1 cellular context compared by ENCODE assay signal in the genomic region with DNA sequence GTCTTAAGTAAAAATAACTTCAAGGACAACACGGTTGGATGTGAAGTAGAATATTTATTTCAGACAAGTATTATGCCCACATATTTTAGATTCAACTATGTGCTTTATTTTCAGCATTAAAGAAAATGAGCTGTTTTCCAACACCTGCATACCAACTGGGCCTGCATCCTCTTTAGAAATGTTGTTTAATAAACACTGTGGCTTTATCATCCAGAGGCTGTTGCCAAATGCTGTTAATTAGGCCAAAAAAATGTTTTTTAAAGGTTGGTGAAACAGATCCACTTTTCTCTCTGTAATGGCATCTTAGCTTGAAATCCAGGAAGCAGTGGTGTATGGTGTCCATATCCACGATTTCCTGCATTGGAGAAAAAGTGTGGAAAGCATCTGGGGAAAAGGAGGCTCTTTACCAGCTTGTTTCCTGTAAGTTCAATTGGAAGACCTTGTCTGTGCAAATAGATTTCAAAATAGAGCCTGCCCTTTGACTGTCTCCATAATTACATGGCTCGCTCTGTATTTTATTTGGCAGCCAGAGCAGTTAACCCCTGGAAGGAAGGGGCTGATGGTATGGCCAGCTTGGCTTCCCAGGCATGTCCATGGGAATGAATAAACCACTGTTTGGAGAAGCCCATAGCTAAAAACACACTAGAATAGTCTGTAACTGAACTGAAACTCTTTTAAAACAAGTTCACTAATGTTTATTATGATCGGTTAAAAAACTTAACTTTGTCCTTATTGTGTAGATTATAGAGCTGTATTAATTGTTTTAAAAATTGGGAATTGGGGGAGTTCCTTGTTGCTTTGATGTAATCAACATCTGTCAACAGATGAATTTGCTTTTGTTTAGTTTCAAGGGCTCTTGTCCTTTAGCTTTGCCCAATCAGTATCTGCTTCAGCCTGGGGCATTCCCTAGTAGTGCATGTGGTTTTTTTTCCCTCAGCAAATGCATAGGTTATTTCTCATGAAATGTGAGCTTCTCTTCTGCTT.
A peak's percentile ranks its signal among the peaks of the same experiment; 100 is the strongest.
TF ChIP-seq lines count a peak whose summit lies in the region.

No MANE protein-coding gene starts in this region.

TF ChIP-seq in HepG2, 621 proteins besides CTCF, POLR2A, EP300 and RAD21 (continued from another document and continues in another):
- TF ChIP-seq, protein P1, sequence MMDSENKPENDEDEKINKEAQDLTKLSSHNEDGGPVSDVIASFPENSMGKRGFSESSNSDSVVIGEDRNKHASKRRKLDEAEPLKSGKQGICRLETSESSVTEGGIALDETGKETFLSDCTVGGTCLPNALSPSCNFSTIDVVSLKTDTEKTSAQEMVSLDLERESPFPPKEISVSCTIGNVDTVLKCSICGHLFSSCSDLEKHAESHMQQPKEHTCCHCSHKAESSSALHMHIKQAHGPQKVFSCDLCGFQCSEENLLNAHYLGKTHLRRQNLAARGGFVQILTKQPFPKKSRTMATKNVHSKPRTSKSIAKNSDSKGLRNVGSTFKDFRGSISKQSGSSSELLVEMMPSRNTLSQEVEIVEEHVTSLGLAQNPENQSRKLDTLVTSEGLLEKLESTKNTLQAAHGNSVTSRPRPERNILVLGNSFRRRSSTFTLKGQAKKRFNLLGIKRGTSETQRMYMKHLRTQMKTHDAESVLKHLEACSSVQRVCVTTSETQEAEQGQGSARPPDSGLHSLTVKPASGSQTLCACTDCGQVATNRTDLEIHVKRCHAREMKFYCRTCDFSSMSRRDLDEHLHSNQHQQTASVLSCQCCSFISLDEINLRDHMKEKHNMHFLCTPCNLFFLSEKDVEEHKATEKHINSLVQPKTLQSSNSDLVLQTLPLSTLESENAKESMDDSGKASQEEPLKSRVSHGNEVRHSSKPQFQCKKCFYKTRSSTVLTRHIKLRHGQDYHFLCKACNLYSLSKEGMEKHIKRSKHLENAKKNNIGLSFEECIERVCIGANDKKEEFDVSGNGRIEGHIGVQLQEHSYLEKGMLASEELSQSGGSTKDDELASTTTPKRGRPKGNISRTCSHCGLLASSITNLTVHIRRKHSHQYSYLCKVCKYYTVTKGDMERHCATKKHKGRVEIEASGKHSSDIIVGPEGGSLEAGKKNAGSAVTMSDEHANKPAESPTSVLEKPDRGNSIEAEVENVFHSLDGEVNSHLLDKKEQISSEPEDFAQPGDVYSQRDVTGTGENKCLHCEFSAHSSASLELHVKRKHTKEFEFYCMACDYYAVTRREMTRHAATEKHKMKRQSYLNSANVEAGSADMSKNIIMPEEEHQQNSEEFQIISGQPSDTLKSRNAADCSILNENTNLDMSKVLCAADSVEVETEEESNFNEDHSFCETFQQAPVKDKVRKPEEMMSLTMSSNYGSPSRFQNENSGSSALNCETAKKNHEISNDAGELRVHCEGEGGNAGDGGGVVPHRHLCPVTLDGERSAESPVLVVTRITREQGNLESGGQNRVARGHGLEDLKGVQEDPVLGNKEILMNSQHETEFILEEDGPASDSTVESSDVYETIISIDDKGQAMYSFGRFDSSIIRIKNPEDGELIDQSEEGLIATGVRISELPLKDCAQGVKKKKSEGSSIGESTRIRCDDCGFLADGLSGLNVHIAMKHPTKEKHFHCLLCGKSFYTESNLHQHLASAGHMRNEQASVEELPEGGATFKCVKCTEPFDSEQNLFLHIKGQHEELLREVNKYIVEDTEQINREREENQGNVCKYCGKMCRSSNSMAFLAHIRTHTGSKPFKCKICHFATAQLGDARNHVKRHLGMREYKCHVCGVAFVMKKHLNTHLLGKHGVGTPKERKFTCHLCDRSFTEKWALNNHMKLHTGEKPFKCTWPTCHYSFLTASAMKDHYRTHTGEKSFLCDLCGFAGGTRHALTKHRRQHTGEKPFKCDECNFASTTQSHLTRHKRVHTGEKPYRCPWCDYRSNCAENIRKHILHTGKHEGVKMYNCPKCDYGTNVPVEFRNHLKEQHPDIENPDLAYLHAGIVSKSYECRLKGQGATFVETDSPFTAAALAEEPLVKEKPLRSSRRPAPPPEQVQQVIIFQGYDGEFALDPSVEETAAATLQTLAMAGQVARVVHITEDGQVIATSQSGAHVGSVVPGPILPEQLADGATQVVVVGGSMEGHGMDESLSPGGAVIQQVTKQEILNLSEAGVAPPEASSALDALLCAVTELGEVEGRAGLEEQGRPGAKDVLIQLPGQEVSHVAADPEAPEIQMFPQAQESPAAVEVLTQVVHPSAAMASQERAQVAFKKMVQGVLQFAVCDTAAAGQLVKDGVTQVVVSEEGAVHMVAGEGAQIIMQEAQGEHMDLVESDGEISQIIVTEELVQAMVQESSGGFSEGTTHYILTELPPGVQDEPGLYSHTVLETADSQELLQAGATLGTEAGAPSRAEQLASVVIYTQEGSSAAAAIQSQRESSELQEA (CRISPR knock-in tag; IDR thresholded peaks at IDR 0.05; ENCODE audit: not compliant biosample characterization), result no peak
- TF ChIP-seq, protein P2, sequence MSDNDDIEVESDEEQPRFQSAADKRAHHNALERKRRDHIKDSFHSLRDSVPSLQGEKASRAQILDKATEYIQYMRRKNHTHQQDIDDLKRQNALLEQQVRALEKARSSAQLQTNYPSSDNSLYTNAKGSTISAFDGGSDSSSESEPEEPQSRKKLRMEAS (IDR thresholded peaks at IDR 0.05), result peak; percentile 79
- TF ChIP-seq SP1 (IDR thresholded peaks at IDR 0.05) (no peak), SP1 (CRISPR knock-in tag; IDR thresholded peaks at IDR 0.05) (no peak), TOPORS (CRISPR knock-in tag; IDR thresholded peaks at IDR 0.05) (0 out of 2 replicates have a peak, but pooled peaks have one; percentile 41), RORA (CRISPR knock-in tag; IDR thresholded peaks at IDR 0.05) (no peak), FOXC1 (CRISPR knock-in tag; IDR thresholded peaks at IDR 0.05; ENCODE audit: borderline replicate concordance) (no peak; the same call in 1 of the 2 replicates), ZNF782 (CRISPR knock-in tag; IDR thresholded peaks at IDR 0.05; ENCODE audit: borderline replicate concordance) (no peak), FLYWCH1 (CRISPR knock-in tag; IDR thresholded peaks at IDR 0.05) (no peak), ZNF7 (CRISPR knock-in tag; IDR thresholded peaks at IDR 0.05) (no peak), ZNF556 (CRISPR knock-in tag; IDR thresholded peaks at IDR 0.05; ENCODE audit: borderline replicate concordance) (no peak; the same call in 1 of the 2 replicates), IKZF1 (IDR thresholded peaks at IDR 0.05) (no peak), FOXA3 (CRISPR knock-in tag; IDR thresholded peaks at IDR 0.05) (peak; percentile 92), GTF2F1 (IDR thresholded peaks at IDR 0.05; ENCODE audit: low read length) (no peak), PPARG (CRISPR knock-in tag; conservative IDR thresholded peaks at IDR 0.05) (peak; percentile 94), U2AF1 (optimal IDR thresholded peaks at IDR 0.05; ENCODE audit: low read depth, low read length) (no peak), GABPA (IDR thresholded peaks at IDR 0.05; ENCODE audit: low read depth, low read length) (no peak), GABPA (CRISPR knock-in tag; IDR thresholded peaks at IDR 0.05; ENCODE audit: low read depth) (peak; percentile 58; the same call in 1 of the 2 replicates), SP140L (CRISPR knock-in tag; IDR thresholded peaks at IDR 0.05; ENCODE audit: borderline replicate concordance) (0 out of 2 replicates have a peak, but pooled peaks have one; percentile 86), TBX3 (IDR thresholded peaks at IDR 0.05; ENCODE audit: borderline replicate concordance) (peak; percentile 51; the same call in 1 of the 2 replicates), ZNF136 (CRISPR knock-in tag; IDR thresholded peaks at IDR 0.05; ENCODE audit: low read depth) (no peak), HOXA7 (CRISPR knock-in tag; IDR thresholded peaks at IDR 0.05) (no peak)
- TF ChIP-seq, protein P3, sequence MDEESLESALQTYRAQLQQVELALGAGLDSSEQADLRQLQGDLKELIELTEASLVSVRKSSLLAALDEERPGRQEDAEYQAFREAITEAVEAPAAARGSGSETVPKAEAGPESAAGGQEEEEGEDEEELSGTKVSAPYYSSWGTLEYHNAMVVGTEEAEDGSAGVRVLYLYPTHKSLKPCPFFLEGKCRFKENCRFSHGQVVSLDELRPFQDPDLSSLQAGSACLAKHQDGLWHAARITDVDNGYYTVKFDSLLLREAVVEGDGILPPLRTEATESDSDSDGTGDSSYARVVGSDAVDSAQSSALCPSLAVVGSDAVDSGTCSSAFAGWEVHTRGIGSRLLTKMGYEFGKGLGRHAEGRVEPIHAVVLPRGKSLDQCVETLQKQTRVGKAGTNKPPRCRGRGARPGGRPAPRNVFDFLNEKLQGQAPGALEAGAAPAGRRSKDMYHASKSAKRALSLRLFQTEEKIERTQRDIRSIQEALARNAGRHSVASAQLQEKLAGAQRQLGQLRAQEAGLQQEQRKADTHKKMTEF (CRISPR knock-in tag; IDR thresholded peaks at IDR 0.05), result peak; percentile 95
- TF ChIP-seq, protein P4, sequence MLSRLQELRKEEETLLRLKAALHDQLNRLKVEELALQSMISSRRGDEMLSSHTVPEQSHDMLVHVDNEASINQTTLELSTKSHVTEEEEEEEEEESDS (CRISPR knock-in tag; IDR thresholded peaks at IDR 0.05; ENCODE audit: borderline replicate concordance), result no peak
- TF ChIP-seq, protein P5, sequence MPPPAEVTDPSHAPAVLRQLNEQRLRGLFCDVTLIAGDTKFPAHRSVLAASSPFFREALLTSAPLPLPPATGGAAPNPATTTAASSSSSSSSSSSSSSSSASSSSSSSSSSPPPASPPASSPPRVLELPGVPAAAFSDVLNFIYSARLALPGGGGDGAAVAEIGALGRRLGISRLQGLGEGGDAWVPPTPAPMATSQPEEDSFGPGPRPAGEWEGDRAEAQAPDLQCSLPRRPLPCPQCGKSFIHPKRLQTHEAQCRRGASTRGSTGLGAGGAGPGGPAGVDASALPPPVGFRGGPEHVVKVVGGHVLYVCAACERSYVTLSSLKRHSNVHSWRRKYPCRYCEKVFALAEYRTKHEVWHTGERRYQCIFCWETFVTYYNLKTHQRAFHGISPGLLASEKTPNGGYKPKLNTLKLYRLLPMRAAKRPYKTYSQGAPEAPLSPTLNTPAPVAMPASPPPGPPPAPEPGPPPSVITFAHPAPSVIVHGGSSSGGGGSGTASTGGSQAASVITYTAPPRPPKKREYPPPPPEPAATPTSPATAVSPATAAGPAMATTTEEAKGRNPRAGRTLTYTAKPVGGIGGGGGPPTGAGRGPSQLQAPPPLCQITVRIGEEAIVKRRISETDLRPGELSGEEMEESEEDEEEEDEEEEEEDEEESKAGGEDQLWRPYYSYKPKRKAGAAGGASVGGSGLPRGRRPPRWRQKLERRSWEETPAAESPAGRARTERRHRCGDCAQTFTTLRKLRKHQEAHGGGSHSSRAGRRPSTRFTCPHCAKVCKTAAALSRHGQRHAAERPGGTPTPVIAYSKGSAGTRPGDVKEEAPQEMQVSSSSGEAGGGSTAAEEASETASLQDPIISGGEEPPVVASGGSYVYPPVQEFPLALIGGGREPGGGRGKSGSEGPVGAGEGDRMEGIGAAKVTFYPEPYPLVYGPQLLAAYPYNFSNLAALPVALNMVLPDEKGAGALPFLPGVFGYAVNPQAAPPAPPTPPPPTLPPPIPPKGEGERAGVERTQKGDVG (CRISPR knock-in tag; IDR thresholded peaks at IDR 0.05; ENCODE audit: borderline replicate concordance), result no peak; the same call in 1 of the 2 replicates
- TF ChIP-seq, protein P6, sequence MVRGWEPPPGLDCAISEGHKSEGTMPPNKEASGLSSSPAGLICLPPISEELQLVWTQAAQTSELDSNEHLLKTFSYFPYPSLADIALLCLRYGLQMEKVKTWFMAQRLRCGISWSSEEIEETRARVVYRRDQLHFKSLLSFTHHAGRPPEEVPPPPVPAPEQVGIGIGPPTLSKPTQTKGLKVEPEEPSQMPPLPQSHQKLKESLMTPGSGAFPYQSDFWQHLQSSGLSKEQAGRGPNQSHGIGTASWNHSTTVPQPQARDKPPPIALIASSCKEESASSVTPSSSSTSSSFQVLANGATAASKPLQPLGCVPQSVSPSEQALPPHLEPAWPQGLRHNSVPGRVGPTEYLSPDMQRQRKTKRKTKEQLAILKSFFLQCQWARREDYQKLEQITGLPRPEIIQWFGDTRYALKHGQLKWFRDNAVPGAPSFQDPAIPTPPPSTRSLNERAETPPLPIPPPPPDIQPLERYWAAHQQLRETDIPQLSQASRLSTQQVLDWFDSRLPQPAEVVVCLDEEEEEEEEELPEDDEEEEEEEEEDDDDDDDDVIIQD (CRISPR knock-in tag; IDR thresholded peaks at IDR 0.05; ENCODE audit: low read depth), result peak; percentile 98
- TF ChIP-seq, protein P7, sequence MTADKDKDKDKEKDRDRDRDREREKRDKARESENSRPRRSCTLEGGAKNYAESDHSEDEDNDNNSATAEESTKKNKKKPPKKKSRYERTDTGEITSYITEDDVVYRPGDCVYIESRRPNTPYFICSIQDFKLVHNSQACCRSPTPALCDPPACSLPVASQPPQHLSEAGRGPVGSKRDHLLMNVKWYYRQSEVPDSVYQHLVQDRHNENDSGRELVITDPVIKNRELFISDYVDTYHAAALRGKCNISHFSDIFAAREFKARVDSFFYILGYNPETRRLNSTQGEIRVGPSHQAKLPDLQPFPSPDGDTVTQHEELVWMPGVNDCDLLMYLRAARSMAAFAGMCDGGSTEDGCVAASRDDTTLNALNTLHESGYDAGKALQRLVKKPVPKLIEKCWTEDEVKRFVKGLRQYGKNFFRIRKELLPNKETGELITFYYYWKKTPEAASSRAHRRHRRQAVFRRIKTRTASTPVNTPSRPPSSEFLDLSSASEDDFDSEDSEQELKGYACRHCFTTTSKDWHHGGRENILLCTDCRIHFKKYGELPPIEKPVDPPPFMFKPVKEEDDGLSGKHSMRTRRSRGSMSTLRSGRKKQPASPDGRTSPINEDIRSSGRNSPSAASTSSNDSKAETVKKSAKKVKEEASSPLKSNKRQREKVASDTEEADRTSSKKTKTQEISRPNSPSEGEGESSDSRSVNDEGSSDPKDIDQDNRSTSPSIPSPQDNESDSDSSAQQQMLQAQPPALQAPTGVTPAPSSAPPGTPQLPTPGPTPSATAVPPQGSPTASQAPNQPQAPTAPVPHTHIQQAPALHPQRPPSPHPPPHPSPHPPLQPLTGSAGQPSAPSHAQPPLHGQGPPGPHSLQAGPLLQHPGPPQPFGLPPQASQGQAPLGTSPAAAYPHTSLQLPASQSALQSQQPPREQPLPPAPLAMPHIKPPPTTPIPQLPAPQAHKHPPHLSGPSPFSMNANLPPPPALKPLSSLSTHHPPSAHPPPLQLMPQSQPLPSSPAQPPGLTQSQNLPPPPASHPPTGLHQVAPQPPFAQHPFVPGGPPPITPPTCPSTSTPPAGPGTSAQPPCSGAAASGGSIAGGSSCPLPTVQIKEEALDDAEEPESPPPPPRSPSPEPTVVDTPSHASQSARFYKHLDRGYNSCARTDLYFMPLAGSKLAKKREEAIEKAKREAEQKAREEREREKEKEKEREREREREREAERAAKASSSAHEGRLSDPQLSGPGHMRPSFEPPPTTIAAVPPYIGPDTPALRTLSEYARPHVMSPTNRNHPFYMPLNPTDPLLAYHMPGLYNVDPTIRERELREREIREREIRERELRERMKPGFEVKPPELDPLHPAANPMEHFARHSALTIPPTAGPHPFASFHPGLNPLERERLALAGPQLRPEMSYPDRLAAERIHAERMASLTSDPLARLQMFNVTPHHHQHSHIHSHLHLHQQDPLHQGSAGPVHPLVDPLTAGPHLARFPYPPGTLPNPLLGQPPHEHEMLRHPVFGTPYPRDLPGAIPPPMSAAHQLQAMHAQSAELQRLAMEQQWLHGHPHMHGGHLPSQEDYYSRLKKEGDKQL (CRISPR knock-in tag; IDR thresholded peaks at IDR 0.05; ENCODE audit: low read depth), result peak; percentile 90
- TF ChIP-seq, protein P8, sequence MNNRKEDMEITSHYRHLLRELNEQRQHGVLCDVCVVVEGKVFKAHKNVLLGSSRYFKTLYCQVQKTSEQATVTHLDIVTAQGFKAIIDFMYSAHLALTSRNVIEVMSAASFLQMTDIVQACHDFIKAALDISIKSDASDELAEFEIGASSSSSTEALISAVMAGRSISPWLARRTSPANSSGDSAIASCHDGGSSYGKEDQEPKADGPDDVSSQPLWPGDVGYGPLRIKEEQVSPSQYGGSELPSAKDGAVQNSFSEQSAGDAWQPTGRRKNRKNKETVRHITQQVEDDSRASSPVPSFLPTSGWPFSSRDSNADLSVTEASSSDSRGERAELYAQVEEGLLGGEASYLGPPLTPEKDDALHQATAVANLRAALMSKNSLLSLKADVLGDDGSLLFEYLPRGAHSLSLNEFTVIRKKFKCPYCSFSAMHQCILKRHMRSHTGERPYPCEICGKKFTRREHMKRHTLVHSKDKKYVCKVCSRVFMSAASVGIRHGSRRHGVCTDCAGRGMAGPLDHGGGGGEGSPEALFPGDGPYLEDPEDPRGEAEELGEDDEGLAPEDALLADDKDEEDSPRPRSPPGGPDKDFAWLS (CRISPR knock-in tag; IDR thresholded peaks at IDR 0.05; ENCODE audit: borderline replicate concordance), result no peak
